Comparison of ENCODE assay signal across 8 cellular contexts in genomic region chr2:240435955-240436625, GRCh38. TPM values are rescaled to one million over a fixed set of nuclear protein-coding genes. Genes with fewer than 3 reads are reported as not detected.
A peak's percentile ranks its signal among the peaks of the same experiment; 100 is the strongest.
DNase-seq lines count a peak whose midpoint lies in the region; ATAC-seq, FAIRE-seq and TF ChIP-seq lines count a peak whose summit lies in the region.

No MANE protein-coding gene starts in this region.

- peaks cover 0 to 13% of the 10 kb centered on the region in 2 donors for H3K4me1 Mint-ChIP-seq in natural killer cell

- intact Hi-C loops in Panc1 (cut with micrococcal nuclease; ENCODE audit: unreplicated experiment) (loop anchor here (5.0 kb wide), 1 partner anchor 284 kb away; no protein-coding TSS in a partner anchor), natural killer cell (cut with micrococcal nuclease) (loop anchor here (5.0 kb wide), 1 partner anchor 284 kb away; no protein-coding TSS in a partner anchor)

- H3K4me3 ChIP-seq in BLaER1 (peak overlapping the region; percentile 79), Panc1 (ENCODE audit: low read depth in 2 of 2, low read length in 2 of 2) (peak overlapping the region; percentile 43 to 64), epithelial cell of esophagus (ENCODE audit: low read length) (peak overlapping the region; percentile 80)

- peaks cover 26% of the 10 kb centered on the region for H4K20me1 ChIP-seq in BLaER1

- in situ Hi-C loops in Panc1 (cut with HindIII; ENCODE audit: low pct_unique_long_range_greater_than_20kb, low sequenced_read_pairs), result no loop called here

- 0 out of 2 replicates have a peak overlapping the region, but pooled peaks have one; percentile 11 for H3K27ac ChIP-seq in BLaER1
- no peak overlapping the region for H3K27ac ChIP-seq in Panc1 (ENCODE audit: low read length)

- no peaks in the 10 kb centered on the region for H3K9me3 Mint-ChIP-seq in natural killer cell

- DNase-seq in Panc1 (ENCODE audit: low read depth, low spot score), result no peak
- no peak for DNase-seq in epithelial cell of esophagus (ENCODE audit: low read depth)
- no peak for DNase-seq in natural killer cell
- DNase-seq in urothelium cell line (ENCODE audit: low spot score), result no peak
- no peak for DNase-seq in germinal center (ENCODE audit: low spot score)
- no peak for DNase-seq in NCI-H524 treated with DMSO at 0.1 percent for 48 hours (lab: John Stamatoyannopoulos, UW)

- CTCF ChIA-PET in Panc1 (lab: Charles Lee), result interaction anchor here (0.6 to 1.2 kb wide), 3 partner anchors 81 to 219 kb away, joined by 3 to 6 read pairs (median 3); no protein-coding TSS in a partner anchor

- H3K4me3 Mint-ChIP-seq in natural killer cell, result peak overlapping the region; percentile 64

- peaks cover 13 to 16% of the 10 kb centered on the region in 2 donors for H3K27me3 Mint-ChIP-seq in natural killer cell (ENCODE audit: low read depth in 2 of 2)

- H3K36me3 Mint-ChIP-seq in natural killer cell, result no peaks in the 10 kb centered on the region

- H3K9ac ChIP-seq in BLaER1, result peak overlapping the region; percentile 77

- H3K27me3 ChIP-seq in BLaER1 (peaks cover 27% of the 10 kb centered on the region), Panc1 (ENCODE audit: control insufficient read depth, insufficient read depth, low read length) (no peaks in the 10 kb centered on the region)

- TF ChIP-seq CTCF in Panc1 (IDR thresholded peaks at IDR 0.05) (no peak), epithelial cell of esophagus (IDR thresholded peaks at IDR 0.05; ENCODE audit: insufficient read depth, low read depth, low read length, missing control alignments) (no peak), natural killer cell (IDR thresholded peaks at IDR 0.05) (no peak)

- no peak for FAIRE-seq in urothelium cell line (lab: Jason Lieb, UNC)

- peak overlapping the region; percentile 100 for H3K4me2 ChIP-seq in BLaER1

- H3K27ac Mint-ChIP-seq in natural killer cell, result no peak overlapping the region

- ATAC-seq in GM21381 (IDR thresholded peaks at IDR 0.05; ENCODE audit: unreplicated experiment) (peak; percentile 15), Panc1 (peak; percentile 37), natural killer cell (no peak)

- BruUV-seq in Panc1 (replicated peaks; lab: Mats Ljungman, UMichigan), result no TSS peak

- POLR2A ChIA-PET in Panc1 (lab: Charles Lee), result interaction anchor here (0.6 to 0.7 kb wide), 2 partner anchors 125 to 172 kb away, joined by 3 read pairs; no protein-coding TSS in a partner anchor

- H3K4me1 ChIP-seq in BLaER1, result peaks cover 32% of the 10 kb centered on the region
- H3K4me1 ChIP-seq in Panc1 (ENCODE audit: control insufficient read depth, insufficient read depth, low read length), result peaks cover 12% of the 10 kb centered on the region

- no peaks in the 10 kb centered on the region for H3K36me3 ChIP-seq in BLaER1
- no peaks in the 10 kb centered on the region; the same call in 1 of the 2 replicates for H3K36me3 ChIP-seq in Panc1 (ENCODE audit: control insufficient read depth, insufficient read depth, low read length)

- H3K9me3 ChIP-seq in BLaER1 (no peaks in the 10 kb centered on the region), Panc1 (ENCODE audit: control insufficient read depth, insufficient read depth, low read depth, low read length) (no peaks in the 10 kb centered on the region)

RNA-seq across cellular contexts. Expression of gene GPC1, which starts 0.6 kb away (rescaled TPM):
- total RNA-seq in Panc1 (2021; ENCODE audit: unreplicated experiment) (88.7 TPM), natural killer cell (1 to 10 TPM in 1 of 3 donors, under 1 TPM in 2; 0.79 to 1.4 (median 0.94) TPM)
- polyA plus RNA-seq in Panc1 (2012; ENCODE audit: insufficient read length), result 117 TPM

Comparison
In these comparisons a context has a peak if more than half of its experiments do, and no peak if none do; other contexts are left out.
1. ATAC-seq: peak in GM21381 (single experiment) and Panc1 (single experiment); none in natural killer cell (0 of 3).
2. RNA of gene GPC1, which starts 0.6 kb away (total RNA-seq): 88.7 TPM in Panc1 (single experiment); 0.79 to 1.4 TPM in natural killer cell; every median in the first group is over 10 times any median in the second.
3. Peak in every context shown above with its lines, with median percentiles within 50 percentile points of each other: H3K4me3 ChIP-seq.